10 cellular contexts compared by ENCODE assay signal in the genomic region with DNA sequence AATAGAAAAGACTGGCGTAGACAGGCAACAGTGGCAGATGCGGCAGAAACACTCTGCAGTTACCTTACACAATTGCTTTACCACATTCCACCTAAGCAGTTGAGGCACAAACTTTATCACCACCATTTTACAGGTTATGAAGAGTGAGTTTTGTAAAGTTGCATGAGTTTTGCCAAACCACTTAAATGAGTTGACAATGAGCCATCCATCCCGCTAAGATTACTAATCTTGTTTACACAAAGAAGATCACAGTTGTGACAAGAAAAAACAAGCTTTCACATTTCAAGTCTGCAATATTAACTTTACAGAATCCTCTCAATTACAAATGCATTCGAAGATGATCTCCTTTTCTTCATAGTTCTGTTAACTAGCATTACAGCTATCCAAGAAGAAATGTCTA. TPM values are rescaled to one million over a fixed set of nuclear protein-coding genes. Genes with fewer than 3 reads are reported as not detected.
DNase-seq lines count a peak whose midpoint lies in the region; ATAC-seq and TF ChIP-seq lines count a peak whose summit lies in the region.
"Had no signal": no experiment of that assay in that cellular context is flagged by ENCODE, and none has a peak within 500 bp of the region (broad histone marks: within the 10 kb centered on the region; RNA-seq: fewer than 3 reads in every experiment).

No MANE protein-coding gene starts in this region.

- no peaks in the 10 kb centered on the region for H3K9me3 Mint-ChIP-seq in natural killer cell

- no peak overlapping the region for H3K9ac ChIP-seq in duodenal mucosa (ENCODE audit: low read depth in 1 of 2, low read length in 2 of 2)

- peaks cover 0 to 2% of the 10 kb centered on the region in 2 donors for H3K27me3 Mint-ChIP-seq in natural killer cell (ENCODE audit: low read depth in 2 of 2)

- peak overlapping the region; percentile 68 to 88 for H3K27ac Mint-ChIP-seq in natural killer cell

- WGBS in right cardiac atrium, result 87% methylated on average over 4 of the region's 4 CpGs

- no peaks in the 10 kb centered on the region for H3K36me3 ChIP-seq in duodenal mucosa (ENCODE audit: control insufficient read depth in 1 of 2, insufficient read depth in 2 of 2, low read length in 2 of 2)
- no peaks in the 10 kb centered on the region for H3K36me3 ChIP-seq in vagina
- H3K36me3 ChIP-seq: transverse colon had no signal

- no peak for ATAC-seq in right cardiac atrium
- ATAC-seq in Right ventricle myocardium superior (ENCODE audit: poor library complexity), result no peak
- no peak for ATAC-seq in natural killer cell
- no peak for ATAC-seq in HG03460 (IDR thresholded peaks at IDR 0.05; ENCODE audit: unreplicated experiment)

- CTCF ChIA-PET in GM10248 (lab: Yijun Ruan, JAX), result interaction anchor here (2.3 kb wide), 1 partner anchor 11 kb away, joined by 8 read pairs; no protein-coding TSS in a partner anchor

- intact Hi-C loops in right cardiac atrium (cut with DNase I), result loop anchor here in 1 of 4 donors (10.0 kb wide), 1 partner anchor 54 kb away; no protein-coding TSS in a partner anchor
- intact Hi-C loops in Right ventricle myocardium superior (cut with DNase I), result no loop called here
- intact Hi-C loops in natural killer cell (cut with micrococcal nuclease), result no loop called here
- intact Hi-C loops in vagina (cut with DNase I), result no loop called here

- H3K4me1 Mint-ChIP-seq in natural killer cell, result peaks cover 43 to 50% of the 10 kb centered on the region in 2 donors

- peak overlapping the region; percentile 95 for H3K4me3 Mint-ChIP-seq in natural killer cell

- H3K27ac ChIP-seq in right cardiac atrium (ENCODE audit: low read length), result no peak overlapping the region
- no peak overlapping the region for H3K27ac ChIP-seq in duodenal mucosa (ENCODE audit: low read depth, low read length)
- peak overlapping the region; percentile 86 for H3K27ac ChIP-seq in vagina

- H3K9me3 ChIP-seq in right cardiac atrium (ENCODE audit: control insufficient read depth, low read length) (no peaks in the 10 kb centered on the region), duodenal mucosa (ENCODE audit: control insufficient read depth in 1 of 2, low read length in 2 of 2) (no peaks in the 10 kb centered on the region), vagina (no peaks in the 10 kb centered on the region)
- H3K9me3 ChIP-seq: transverse colon had no signal

- POLR2A ChIA-PET in GM10248 (lab: Yijun Ruan, JAX), result no interaction called here

- H3K27me3 ChIP-seq in right cardiac atrium (ENCODE audit: control insufficient read depth, insufficient read depth), result no peaks in the 10 kb centered on the region
- no peaks in the 10 kb centered on the region for H3K27me3 ChIP-seq in duodenal mucosa (ENCODE audit: control insufficient read depth in 1 of 2, insufficient read depth in 2 of 2, low read length in 2 of 2)
- no peaks in the 10 kb centered on the region for H3K27me3 ChIP-seq in vagina
- H3K27me3 ChIP-seq: transverse colon had no signal

- DNase-seq in right cardiac atrium, result no peak
- no peak for DNase-seq in Right ventricle myocardium superior
- no peak for DNase-seq in natural killer cell
- DNase-seq in vagina (ENCODE audit: extremely low spot score in 2 of 2), result no peak
- DNase-seq in GM10248 (ENCODE audit: extremely low spot score), result no peak
- no peak for DNase-seq in NCI-H1092 treated with DMSO at 0.1 percent for 48 hours (lab: John Stamatoyannopoulos, UW)
- DNase-seq: mesendoderm had no signal

- no peaks in the 10 kb centered on the region for H3K36me3 Mint-ChIP-seq in natural killer cell

- TF ChIP-seq CTCF in natural killer cell (IDR thresholded peaks at IDR 0.05) (no peak), vagina (IDR thresholded peaks at IDR 0.05) (no peak), GM10248 (IDR thresholded peaks at IDR 0.05; ENCODE audit: control extremely low read depth, extremely low read depth, low read depth, missing control alignments) (no peak)

- H3K4me3 ChIP-seq in right cardiac atrium (ENCODE audit: low read length), result peak overlapping the region; percentile 76
- H3K4me3 ChIP-seq in duodenal mucosa (ENCODE audit: low read depth in 1 of 2, low read length in 2 of 2), result peak overlapping the region; percentile 53 to 76
- H3K4me3 ChIP-seq in vagina, result peak overlapping the region; percentile 71 to 86

- no peaks in the 10 kb centered on the region for H3K4me1 ChIP-seq in right cardiac atrium (ENCODE audit: control insufficient read depth, insufficient read depth, low read length)
- peaks cover 5 to 18% of the 10 kb centered on the region in 2 donors for H3K4me1 ChIP-seq in duodenal mucosa (ENCODE audit: control insufficient read depth in 1 of 2, insufficient read depth in 2 of 2, low read length in 2 of 2)
- peaks cover 14% of the 10 kb centered on the region for H3K4me1 ChIP-seq in vagina

- TF ChIP-seq POLR2A in vagina (IDR thresholded peaks at IDR 0.05), result no peak

RNA-seq across cellular contexts. Expression of a gene that starts 1.8 kb away (rescaled TPM):
- total RNA-seq in right cardiac atrium, result 1 to 10 TPM; 2.8 to 6.7 (median 4.2) TPM
- 1.7 TPM for polyA plus RNA-seq in right cardiac atrium
- total RNA-seq in Right ventricle myocardium superior, result 1.5 TPM
- 10 to 100 TPM; 20.1 to 29.3 (median 21.6) TPM for total RNA-seq in natural killer cell
- total RNA-seq in vagina, result 11.5 TPM
